ENCODE assay signal across 23 cellular contexts in the genomic region with DNA sequence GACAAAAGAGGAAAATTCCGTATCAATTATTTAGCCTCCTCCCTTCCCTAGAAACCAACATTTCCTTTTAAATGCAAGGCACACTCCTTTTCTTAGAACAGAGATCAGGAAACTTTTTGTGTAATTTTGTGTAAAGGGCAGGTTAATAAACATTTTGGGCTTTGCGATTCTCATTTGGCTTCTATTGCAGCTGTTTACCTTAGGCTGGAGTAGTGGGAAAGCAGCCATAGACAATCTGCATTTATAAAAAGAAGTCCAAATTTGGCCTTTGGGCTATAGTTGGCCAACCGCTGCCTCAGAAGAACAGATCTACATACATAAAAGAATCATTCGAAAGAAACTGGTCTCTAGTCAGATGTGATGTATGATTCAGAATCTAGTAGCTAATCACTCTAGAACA.
"Had no signal": no experiment of that assay in that cellular context is flagged by ENCODE, and none has a peak within 500 bp of the region (broad histone marks: within the 10 kb centered on the region; RNA-seq: fewer than 3 reads in every experiment).

No MANE protein-coding gene starts in this region.

- H3K4me2 ChIP-seq: KMS-11, SK-N-SH had no signal

- FAIRE-seq: HTR-8/SVneo, K562 had no signal

- ATAC-seq: K562 had no signal

- H3K9ac ChIP-seq: KMS-11, SK-N-SH had no signal

- H3K27ac ChIP-seq: HL-60, KMS-11 had no signal

- H3K27ac Mint-ChIP-seq: IgD-negative memory B cell had no signal

- H3K9me3 ChIP-seq: SK-N-SH had no signal

- H3K4me3 Mint-ChIP-seq: IgD-negative memory B cell had no signal

- H3K27me3 Mint-ChIP-seq: IgD-negative memory B cell had no signal

- H3K4me1 Mint-ChIP-seq: IgD-negative memory B cell had no signal

- H3K4me3 ChIP-seq: K562 had no signal

- DNase-seq: Kasumi-1, MM.1S, NCI-H1092 treated with DMSO at 0.1 percent for 48 hours, NCI-H1436, NCI-H187, NCI-H2029, NCI-H2081 treated with DMSO at 0.1 percent for 48 hours, NCI-H2171, NCI-H226, NCI-H446, NCI-H510A, NCI-H524 treated with DMSO at 0.1 percent for 48 hours, NCI-H69, NCI-H774, RPMI8226, SHP77, SK-N-SH, SW 1271 had no signal
